In the genomic region with DNA sequence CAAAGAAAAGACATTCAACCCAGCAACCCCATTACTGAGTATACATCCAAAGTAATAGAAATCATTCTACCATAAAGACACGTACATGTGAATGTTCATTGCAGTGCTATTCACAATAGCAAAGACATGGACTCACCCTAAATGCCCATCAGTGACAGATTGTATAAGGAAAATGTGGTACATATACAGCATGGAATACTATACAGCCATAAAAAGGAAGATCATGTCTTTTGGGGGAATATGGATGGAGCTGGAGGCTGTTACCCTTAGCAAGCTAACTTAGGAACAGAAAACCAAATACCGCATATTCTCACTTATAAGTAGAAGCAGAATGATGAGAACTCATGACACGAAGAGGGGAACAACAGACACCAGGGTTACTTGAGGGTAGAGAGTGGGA, we compare ENCODE assay signal across 26 cellular contexts.
DNase-seq lines count a peak whose midpoint lies in the region; ATAC-seq, FAIRE-seq and TF ChIP-seq lines count a peak whose summit lies in the region.
"Had no signal": no experiment of that assay in that cellular context is flagged by ENCODE, and none has a peak within 500 bp of the region (broad histone marks: within the 10 kb centered on the region; RNA-seq: fewer than 3 reads in every experiment).

No MANE protein-coding gene starts in this region.

- H3K36me3 ChIP-seq in SK-N-SH (replicated peaks in 1 of 2; ENCODE audit: control insufficient read depth in 1 of 2, insufficient read depth in 2 of 2, low read length in 1 of 2) (peaks cover 0 to 16% of the 10 kb centered on the region in 2 experiments), HEK293 (ENCODE audit: control insufficient read depth in 2 of 2, insufficient read depth in 1 of 2, low read length in 2 of 2) (no peaks in the 10 kb centered on the region), K562 (ENCODE audit: control insufficient read depth, insufficient read depth, low read length) (no peaks in the 10 kb centered on the region)
- H3K36me3 ChIP-seq: BE2C, BLaER1 had no signal

- H4K20me1 ChIP-seq in SK-N-SH (ENCODE audit: insufficient read depth), result no peaks in the 10 kb centered on the region
- H4K20me1 ChIP-seq in K562 (replicated peaks; ENCODE audit: control insufficient read depth, insufficient read depth, low read length), result no peaks in the 10 kb centered on the region
- H4K20me1 ChIP-seq: BLaER1 had no signal

- 99% methylated on average over 3 of the region's 3 CpGs for WGBS in SK-N-SH (ENCODE audit: low lambda C conversion rate)
- 81% methylated on average over 3 of the region's 3 CpGs for WGBS in K562 (ENCODE audit: insufficient coverage, low coverage, missing lambda C conversion rate)

- POLR2A ChIA-PET in SK-N-SH (lab: Yijun Ruan, JAX), result no interaction called here
- POLR2A ChIA-PET in HEK293 (lab: Yijun Ruan, JAX), result no interaction called here
- POLR2A ChIA-PET in K562 (lab: Yijun Ruan, JAX), result interaction anchor here (0.6 kb wide), 1 partner anchor 224 kb away, joined by 3 read pairs; no protein-coding TSS in a partner anchor

- ATAC-seq in SK-N-SH treated with all-trans-retinoic acid at 6 μM for 48 hours, result no peak
- no peak for ATAC-seq in K562
- no peak for ATAC-seq in HG03135 (IDR thresholded peaks at IDR 0.05; ENCODE audit: unreplicated experiment)
- ATAC-seq in HG03175 (IDR thresholded peaks at IDR 0.05; ENCODE audit: unreplicated experiment), result no peak
- ATAC-seq: GM12878 had no signal

- no peak for TF ChIP-seq RAD21 in SK-N-SH (IDR thresholded peaks at IDR 0.05; ENCODE audit: low read length)
- no peak for TF ChIP-seq RAD21 in K562 (CRISPR knock-in tag; conservative IDR thresholded peaks at IDR 0.05 in 1 of 2, IDR thresholded peaks at IDR 0.05 in 1 of 2)

- in situ Hi-C loops in K562 (cut with MboI), result no loop called here

- H2AFZ ChIP-seq in SK-N-SH (ENCODE audit: low read depth), result no peak overlapping the region
- no peak overlapping the region for H2AFZ ChIP-seq in K562 (ENCODE audit: low read depth, low read length)

- no peaks in the 10 kb centered on the region for H3K9me2 ChIP-seq in SK-N-SH

- no peak for TF ChIP-seq POLR2A in K562 (conservative IDR thresholded peaks at IDR 0.05)

- no TSS peak for BruUV-seq in K562 (replicated peaks; lab: Mats Ljungman, UMichigan)

- H3K4me3 ChIP-seq in SK-N-SH (ENCODE audit: low read depth in 2 of 2, low read length in 1 of 2), result no peak overlapping the region
- no peak overlapping the region for H3K4me3 ChIP-seq in HEK293 (ENCODE audit: low read depth, low read length)
- H3K4me3 ChIP-seq in K562, result no peak overlapping the region
- H3K4me3 ChIP-seq: BLaER1, GM12878 had no signal

- H3K4me1 ChIP-seq in SK-N-SH (ENCODE audit: control insufficient read depth in 1 of 2, insufficient read depth in 2 of 2, low read depth in 1 of 2, low read length in 1 of 2) (peaks cover 10 to 27% of the 10 kb centered on the region in 2 experiments; a peak in 3 of 4 replicates), HEK293 (ENCODE audit: control insufficient read depth, insufficient read depth, low read length) (peaks cover 9% of the 10 kb centered on the region), K562 (replicated peaks in 1 of 2; ENCODE audit: control insufficient read depth in 2 of 2, insufficient read depth in 2 of 2, low read length in 2 of 2) (no peaks in the 10 kb centered on the region)

- H3K4me2 ChIP-seq in SK-N-SH (no peak overlapping the region), K562 (ENCODE audit: insufficient read depth, low read length) (no peak overlapping the region)
- H3K4me2 ChIP-seq: BLaER1 had no signal

- no peak overlapping the region for H3K9ac ChIP-seq in SK-N-SH
- no peak overlapping the region for H3K9ac ChIP-seq in K562 (ENCODE audit: insufficient read depth in 1 of 2, low read depth in 2 of 2, low read length in 2 of 2)
- H3K9ac ChIP-seq: BLaER1 had no signal

- H3K27me3 ChIP-seq in SK-N-SH (ENCODE audit: insufficient read depth), result no peaks in the 10 kb centered on the region
- H3K27me3 ChIP-seq in K562 (ENCODE audit: control insufficient read depth in 2 of 2, insufficient read depth in 2 of 2, low read length in 2 of 2), result no peaks in the 10 kb centered on the region
- H3K27me3 ChIP-seq: BE2C, BLaER1 had no signal

- TF ChIP-seq EP300 in SK-N-SH (IDR thresholded peaks at IDR 0.05; ENCODE audit: borderline replicate concordance in 1 of 2, low read depth in 1 of 2, low read length in 1 of 2) (no peak), K562 (IDR thresholded peaks at IDR 0.05; ENCODE audit: low read length) (no peak)

- H3K27ac ChIP-seq in SK-N-SH (ENCODE audit: low read depth in 2 of 2, low read length in 1 of 2), result no peak overlapping the region
- H3K27ac ChIP-seq in HEK293 (ENCODE audit: extremely low read depth, low read depth, low read length), result no peak overlapping the region
- no peak overlapping the region for H3K27ac ChIP-seq in K562 (ENCODE audit: extremely low read depth, low read depth, low read length)
- H3K27ac ChIP-seq: 22Rv1, BLaER1 had no signal

- TF ChIP-seq CTCF in SK-N-SH (IDR thresholded peaks at IDR 0.05), result no peak
- TF ChIP-seq CTCF in HEK293 (tag by site-specific recombination; IDR thresholded peaks at IDR 0.05), result no peak
- TF ChIP-seq CTCF in K562 (IDR thresholded peaks at IDR 0.05 in 2 of 3, conservative IDR thresholded peaks at IDR 0.05 in 1 of 3; ENCODE audit: insufficient read depth in 2 of 3, low read depth in 1 of 3, low read length in 3 of 3), result no peak

- intact Hi-C loops in K562 (cut with micrococcal nuclease), result no loop called here

- CTCF ChIA-PET in SK-N-SH (lab: Yijun Ruan, JAX), result interaction anchor here (1.1 kb wide), 1 partner anchor 144 kb away, joined by 4 read pairs; no protein-coding TSS in a partner anchor
- CTCF ChIA-PET in HEK293 (lab: Yijun Ruan, JAX), result interaction anchor here (0.6 to 0.7 kb wide), 2 partner anchors 43 to 405 kb away, joined by 3 read pairs; no protein-coding TSS in a partner anchor
- CTCF ChIA-PET in K562 (lab: Yijun Ruan, JAX; ENCODE audit: low intra/inter-chr PET ratio), result no interaction called here

- no peak for FAIRE-seq in K562 (lab: Jason Lieb, UNC)
- FAIRE-seq: GM12878, GM12892, GM18507 had no signal

- H3K79me2 ChIP-seq in SK-N-SH (ENCODE audit: insufficient read depth), result peaks cover 9% of the 10 kb centered on the region; the same call in 1 of the 2 replicates
- no peaks in the 10 kb centered on the region for H3K79me2 ChIP-seq in K562 (ENCODE audit: control insufficient read depth, insufficient read depth, low read length)

- DNase-seq in SK-N-SH (no peak), K562 (ENCODE audit: extremely low read depth in 1 of 4, low spot score in 3 of 4) (no peak), NCI-H1436 (lab: John Stamatoyannopoulos, UW) (no peak)
- DNase-seq: ACHN; BE2C; C1 segment of cervical spinal cord; CD4-positive, alpha-beta memory T cell; CD4-positive, CD25-positive, alpha-beta regulatory T cell; CD8-positive, alpha-beta memory T cell; COR-L47; DMS 273 treated with DMSO at 0.1 percent for 48 hours; DMS153; DMS53; DMS79; DND-41; EL; GDM1 had no signal

- no peaks in the 10 kb centered on the region for H3K9me3 ChIP-seq in SK-N-SH
- H3K9me3 ChIP-seq in HEK293 (ENCODE audit: control insufficient read depth, insufficient read depth, low read depth, low read length), result no peaks in the 10 kb centered on the region
- no peaks in the 10 kb centered on the region for H3K9me3 ChIP-seq in K562 (replicated peaks; ENCODE audit: control insufficient read depth, insufficient read depth, low read depth, low read length)
- H3K9me3 ChIP-seq: BE2C, BLaER1 had no signal

- H3F3A ChIP-seq in SK-N-SH (replicated peaks; ENCODE audit: insufficient read depth), result peaks cover 13% of the 10 kb centered on the region

- no peaks in the 10 kb centered on the region for H3K9me1 ChIP-seq in K562 (ENCODE audit: control insufficient read depth, insufficient read depth, low read length)

TF ChIP-seq in SK-N-SH treated with all-trans-retinoic acid at 6 μM for 48 hours, 23 proteins besides CTCF, POLR2A, EP300 and RAD21:
- TF ChIP-seq ZNF8 (CRISPR knock-in tag; IDR thresholded peaks at IDR 0.05) (peak; percentile 75), BACH2 (CRISPR knock-in tag; IDR thresholded peaks at IDR 0.05; ENCODE audit: borderline replicate concordance) (no peak), CSDC2 (CRISPR knock-in tag; IDR thresholded peaks at IDR 0.05) (no peak)
TF ChIP-seq in SK-N-SH treated with all-trans-retinoic acid at 6 μM for 48 hours: peak in this region for 1.

TF ChIP-seq in SK-N-SH, 30 proteins besides CTCF, POLR2A, EP300 and RAD21 (continues in another document):
- TF ChIP-seq TCF12 (IDR thresholded peaks at IDR 0.05), result no peak
- TF ChIP-seq TEAD4 (IDR thresholded peaks at IDR 0.05; ENCODE audit: borderline replicate concordance, insufficient read depth), result no peak
- no peak for TF ChIP-seq ELF1 (IDR thresholded peaks at IDR 0.05)
- TF ChIP-seq, protein P1, sequence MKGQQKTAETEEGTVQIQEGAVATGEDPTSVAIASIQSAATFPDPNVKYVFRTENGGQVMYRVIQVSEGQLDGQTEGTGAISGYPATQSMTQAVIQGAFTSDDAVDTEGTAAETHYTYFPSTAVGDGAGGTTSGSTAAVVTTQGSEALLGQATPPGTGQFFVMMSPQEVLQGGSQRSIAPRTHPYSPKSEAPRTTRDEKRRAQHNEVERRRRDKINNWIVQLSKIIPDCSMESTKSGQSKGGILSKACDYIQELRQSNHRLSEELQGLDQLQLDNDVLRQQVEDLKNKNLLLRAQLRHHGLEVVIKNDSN (IDR thresholded peaks at IDR 0.05; ENCODE audit: borderline replicate concordance, low read depth), result no peak

TF ChIP-seq in HEK293, 187 proteins besides CTCF, POLR2A, EP300 and RAD21 (continues in another document):
- TF ChIP-seq ZNF146 (tag by site-specific recombination; IDR thresholded peaks at IDR 0.05) (peak; percentile 78), GLIS1 (tag by site-specific recombination; IDR thresholded peaks at IDR 0.05) (no peak), ZNF792 (tag by site-specific recombination; IDR thresholded peaks at IDR 0.05) (no peak), ZNF549 (tag by site-specific recombination; IDR thresholded peaks at IDR 0.05) (no peak), ZNF530 (tag by site-specific recombination; IDR thresholded peaks at IDR 0.05; ENCODE audit: low read depth) (no peak), ZNF174 (tag by site-specific recombination; IDR thresholded peaks at IDR 0.05) (no peak), ZNF626 (tag by site-specific recombination; IDR thresholded peaks at IDR 0.05) (no peak)

TF ChIP-seq in K562, 482 proteins besides CTCF, POLR2A, EP300 and RAD21:
- TF ChIP-seq ZNF146 (CRISPR knock-in tag; IDR thresholded peaks at IDR 0.05; ENCODE audit: unreplicated experiment) (peak; percentile 69), DDX20 (tag; IDR thresholded peaks at IDR 0.05; ENCODE audit: low read depth) (no peak), RBM25 (IDR thresholded peaks at IDR 0.05; ENCODE audit: low read depth, low read length, severe bottlenecking) (peak; percentile 52), ELF4 (CRISPR knock-in tag; IDR thresholded peaks at IDR 0.05) (no peak)
